ENCODE assay signal across 31 cellular contexts in the genomic region with DNA sequence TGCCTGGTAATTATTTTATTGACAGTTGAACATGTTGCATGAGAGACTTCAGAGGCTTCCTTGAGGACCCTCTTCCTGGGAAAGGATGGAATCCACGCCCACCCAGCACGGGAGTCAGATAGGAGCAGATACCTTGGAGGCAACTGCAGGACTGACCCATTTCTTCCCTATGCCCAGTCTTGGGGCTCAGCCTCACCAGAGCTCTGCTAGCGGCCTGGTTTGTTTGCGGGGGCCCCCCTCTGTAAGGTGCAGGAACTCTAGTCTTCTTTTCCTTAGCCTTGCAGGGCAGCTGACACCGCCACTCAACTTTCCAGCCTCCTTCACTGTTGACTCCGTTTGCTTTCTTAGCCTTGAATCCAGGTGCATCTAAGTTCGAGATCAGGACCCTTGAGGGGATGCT.
"Had no signal": no experiment of that assay in that cellular context is flagged by ENCODE, and none has a peak within 500 bp of the region (broad histone marks: within the 10 kb centered on the region; RNA-seq: fewer than 3 reads in every experiment).

No MANE protein-coding gene starts in this region.

- H3K27ac ChIP-seq: neutrophil, pancreas, psoas muscle, right lobe of liver, skin epidermis, spleen, suprapubic skin, testis, tibial artery, transverse colon, upper lobe of right lung, uterus had no signal

- H3K36me3 ChIP-seq: neutrophil, pancreas, right lobe of liver, spleen, suprapubic skin, tibial artery, transverse colon, upper lobe of right lung, uterus had no signal

- H3K27me3 Mint-ChIP-seq: progenitor cell of endocrine pancreas; stimulated activated memory B cell treated with anti-CD40 and anti-IgM and Interleukin-4, amounts not matched to agents 10 μg/mL and 1 μg/mL and 100 μg/mL, for 72 hours; type B pancreatic cell had no signal

- H3K4me2 ChIP-seq: smooth muscle cell had no signal

- DNase-seq: naive B cell; naive thymus-derived CD8-positive, alpha-beta T cell; nephron progenitor cell; nucleus accumbens; pancreas; psoas muscle; right lobe of liver; spleen; stimulated activated CD4-positive, alpha-beta T cell treated with anti-CD3 and anti-CD28 coated beads, Interleukin-12 subunit alpha, Interleukin-12 subunit beta, amount 100 ng/mL, for 4 hours; stimulated activated CD4-positive, alpha-beta T cell treated with anti-CD3 and anti-CD28 coated beads, Interleukin-1b, Interleukin-23, amount 100 ng/mL, for 48 hours; stimulated activated CD4-positive, alpha-beta T cell treated with anti-CD3 and anti-CD28 coated beads, Interleukin-4, amount 100 ng/mL, for 1 hour; stimulated activated CD4-positive, alpha-beta T cell treated with anti-CD3 and anti-CD28 coated beads, Interleukin-4, amount 100 ng/mL, for 4 hours; stimulated activated CD8-positive, alpha-beta memory T cell treated with anti-CD3 and anti-CD28 coated beads, Interleukin-4, amount 100 ng/mL, for 48 hours; stimulated activated naive CD4-positive, alpha-beta T cell; stimulated activated naive CD8-positive, alpha-beta T cell treated with anti-CD3 and anti-CD28 coated beads, Interleukin-15, amount 100 ng/mL, for 72 hours; stimulated activated naive CD8-positive, alpha-beta T cell treated with anti-CD3 and anti-CD28 coated beads, Interleukin-15, Interleukin-2, amounts not matched to agents 100 U/mL and 50 U/mL, for 24 hours; substantia nigra; testis; tibial artery; transverse colon; upper lobe of right lung; uterus had no signal

- H3K27ac Mint-ChIP-seq: naive B cell; naive thymus-derived CD8-positive, alpha-beta T cell; natural killer cell treated with Interleukin-12 subunit alpha and Interleukin-12 subunit beta and Interleukin-15 and Interleukin-18, amount 100 ng/mL, for 72 hours; nephron progenitor cell; progenitor cell of endocrine pancreas; stimulated activated memory B cell treated with anti-CD40 and anti-IgM and Interleukin-4, amounts not matched to agents 10 μg/mL and 1 μg/mL and 100 μg/mL, for 72 hours; stimulated activated naive CD8-positive, alpha-beta T cell treated with anti-CD3 and anti-CD28 coated beads, Interleukin-15, amount 100 ng/mL, for 72 hours; type B pancreatic cell had no signal

- H3K27me3 ChIP-seq: neutrophil, pancreas, right lobe of liver, testis, transverse colon, upper lobe of right lung, uterus had no signal

- H3K36me3 Mint-ChIP-seq: naive thymus-derived CD8-positive, alpha-beta T cell; natural killer cell treated with Interleukin-12 subunit alpha and Interleukin-12 subunit beta and Interleukin-15 and Interleukin-18, amount 100 ng/mL, for 72 hours; stimulated activated memory B cell treated with anti-CD40 and anti-IgM and Interleukin-4, amounts not matched to agents 10 μg/mL and 1 μg/mL and 100 μg/mL, for 72 hours; type B pancreatic cell had no signal

- H3K4me3 ChIP-seq: pancreas, psoas muscle, right lobe of liver, skin epidermis, smooth muscle cell, spleen, suprapubic skin, testis, tibial artery, transverse colon, upper lobe of right lung, uterus had no signal

- H3K9me3 ChIP-seq: neutrophil, pancreas, psoas muscle, right lobe of liver, suprapubic skin, testis, tibial artery, transverse colon, upper lobe of right lung, uterus had no signal

- H3K4me3 Mint-ChIP-seq: naive B cell; naive thymus-derived CD8-positive, alpha-beta T cell; natural killer cell treated with Interleukin-12 subunit alpha and Interleukin-12 subunit beta and Interleukin-15 and Interleukin-18, amount 100 ng/mL, for 72 hours; nephron progenitor cell; neural crest cell; stimulated activated memory B cell treated with anti-CD40 and anti-IgM and Interleukin-4, amounts not matched to agents 10 μg/mL and 1 μg/mL and 100 μg/mL, for 72 hours; stimulated activated naive CD8-positive, alpha-beta T cell treated with anti-CD3 and anti-CD28 coated beads, Interleukin-15, amount 100 ng/mL, for 72 hours; type B pancreatic cell had no signal

- FAIRE-seq: pancreas had no signal

- H3K4me1 ChIP-seq: pancreas, psoas muscle, right lobe of liver, spleen, testis, tibial artery, transverse colon, upper lobe of right lung, uterus had no signal

- H3K4me1 Mint-ChIP-seq: naive B cell; stimulated activated memory B cell treated with anti-CD40 and anti-IgM and Interleukin-4, amounts not matched to agents 10 μg/mL and 1 μg/mL and 100 μg/mL, for 72 hours; stimulated activated naive CD8-positive, alpha-beta T cell treated with anti-CD3 and anti-CD28 coated beads, Interleukin-15, amount 100 ng/mL, for 72 hours had no signal
